ENCODE assay signal across 8 cellular contexts in the genomic region with DNA sequence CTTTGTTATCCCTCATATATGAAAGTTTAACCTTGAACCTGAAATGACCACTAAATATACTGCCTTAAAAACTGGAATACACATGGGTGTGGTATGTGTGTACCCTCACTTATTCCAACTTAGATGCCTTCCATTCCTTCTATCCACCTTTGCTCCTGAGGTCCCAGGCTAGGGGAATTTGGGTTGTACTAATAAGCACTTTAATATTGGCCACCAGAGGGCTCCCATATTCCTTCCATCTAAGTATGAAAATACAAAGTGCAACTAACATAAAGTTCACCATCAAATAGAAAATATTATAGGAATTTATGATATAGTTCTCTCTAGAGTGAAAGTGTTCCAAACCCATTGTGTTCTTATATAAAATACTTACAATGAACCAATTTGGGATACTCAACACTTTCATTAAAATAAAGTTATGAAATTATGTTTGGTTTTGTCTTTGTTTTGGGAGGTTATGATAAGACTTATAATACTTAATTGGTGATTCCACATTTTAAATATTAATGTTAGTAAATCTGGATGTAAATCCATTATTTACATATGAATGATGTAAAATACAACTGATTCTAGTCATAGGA.
A peak's percentile ranks its signal among the peaks of the same experiment; 100 is the strongest.
DNase-seq lines count a peak whose midpoint lies in the region; ATAC-seq, FAIRE-seq and TF ChIP-seq lines count a peak whose summit lies in the region.

No MANE protein-coding gene starts in this region.

- no peak overlapping the region for H3K27ac ChIP-seq in CD8-positive, alpha-beta T cell (ENCODE audit: low read depth, low read length)
- H3K27ac ChIP-seq in KMS-11 = no peak overlapping the region
- no peak overlapping the region for H3K27ac ChIP-seq in Peyer's patch
- H3K27ac ChIP-seq in H1 (ENCODE audit: low read depth, low read length) = no peak overlapping the region

- no peaks in the 10 kb centered on the region for H3K23me2 ChIP-seq in H1 (ENCODE audit: low read depth, low read length)

- no peak overlapping the region for H3K23ac ChIP-seq in H1 (ENCODE audit: insufficient read length)

- no peak for FAIRE-seq in H1 (lab: Jason Lieb, UNC)

- H3K4me3 Mint-ChIP-seq in CD8-positive, alpha-beta T cell = no peak overlapping the region

- H3K4me1 ChIP-seq in CD8-positive, alpha-beta T cell (ENCODE audit: insufficient read depth, low read length) = no peaks in the 10 kb centered on the region
- H3K4me1 ChIP-seq in KMS-11 (ENCODE audit: low read depth, poor library complexity, severe bottlenecking) (no peaks in the 10 kb centered on the region), Peyer's patch (no peaks in the 10 kb centered on the region), H1 (replicated peaks in 1 of 4; ENCODE audit: control insufficient read depth in 3 of 4, insufficient read depth in 4 of 4, low read length in 3 of 4) (peaks cover 0 to 8% (median 4%) of the 10 kb centered on the region in 4 experiments; a peak in 4 of 7 replicates)

- no peak overlapping the region for H4K5ac ChIP-seq in H1 (ENCODE audit: insufficient read length, low read depth, low read length)

- H3K18ac ChIP-seq in H1 (ENCODE audit: extremely low read depth, low read length) = no peak overlapping the region

- no peak overlapping the region for H2BK120ac ChIP-seq in H1 (replicated peaks; ENCODE audit: low read depth, low read length)

- H3K4ac ChIP-seq in H1 (replicated peaks; ENCODE audit: insufficient read length, low read depth, low read length) = no peak overlapping the region

- H3K79me1 ChIP-seq in H1 (ENCODE audit: low read depth, low read length) = no peaks in the 10 kb centered on the region

- TF ChIP-seq EP300 in H1 (IDR thresholded peaks at IDR 0.05; ENCODE audit: borderline replicate concordance in 1 of 2, low read depth in 2 of 2, low read length in 2 of 2) = no peak

- H3K27me3 ChIP-seq in CD8-positive, alpha-beta T cell (ENCODE audit: insufficient read depth, low read length) = no peaks in the 10 kb centered on the region
- H3K27me3 ChIP-seq in KMS-11 (ENCODE audit: insufficient read depth, low read depth) (no peaks in the 10 kb centered on the region), Peyer's patch (no peaks in the 10 kb centered on the region), H1 (replicated peaks in 1 of 4; ENCODE audit: control insufficient read depth in 3 of 4, extremely low read depth in 1 of 4, insufficient read depth in 3 of 4, low read length in 3 of 4) (no peaks in the 10 kb centered on the region)

- no peak overlapping the region for H2AFZ ChIP-seq in KMS-11 (ENCODE audit: low read depth)
- H2AFZ ChIP-seq in H1 (ENCODE audit: low read length) = no peak overlapping the region

- no peak overlapping the region for H4K91ac ChIP-seq in H1 (replicated peaks; ENCODE audit: insufficient read length, low read length)

- no peak overlapping the region for H3K9ac ChIP-seq in KMS-11
- no peak overlapping the region for H3K9ac ChIP-seq in H1 (replicated peaks in 1 of 4; ENCODE audit: extremely low read depth in 1 of 4, low read depth in 3 of 4, low read length in 3 of 4)

- H2BK20ac ChIP-seq in H1 (ENCODE audit: low read length) = no peak overlapping the region

- H3K27ac Mint-ChIP-seq in CD8-positive, alpha-beta T cell = no peak overlapping the region

- no peaks in the 10 kb centered on the region for H4K20me1 ChIP-seq in KMS-11 (ENCODE audit: insufficient read depth)
- H4K20me1 ChIP-seq in H1 (replicated peaks in 1 of 2; ENCODE audit: control insufficient read depth in 1 of 2, insufficient read depth in 2 of 2, low read length in 2 of 2) = no peaks in the 10 kb centered on the region

- no peak overlapping the region for H2AK5ac ChIP-seq in H1 (ENCODE audit: low read depth, low read length)

- POLR2A ChIA-PET in CD8-positive, alpha-beta T cell (lab: Charles Lee) = no interaction called here
- POLR2A ChIA-PET in H1 (lab: Charles Lee; ENCODE audit: partially characterized antibody) = no interaction called here

- ATAC-seq in CD8-positive, alpha-beta T cell = no peak
- ATAC-seq in GM18907 (IDR thresholded peaks at IDR 0.05; ENCODE audit: unreplicated experiment) (peak; percentile 73), HG03108 (IDR thresholded peaks at IDR 0.05; ENCODE audit: unreplicated experiment) (no peak), HG02973 (IDR thresholded peaks at IDR 0.05; ENCODE audit: unreplicated experiment) (no peak)

- H2BK5ac ChIP-seq in H1 (ENCODE audit: low read depth, low read length) = no peak overlapping the region

- intact Hi-C loops in CD8-positive, alpha-beta T cell (cut with DNase I, micrococcal nuclease) = loop anchor here (1.0 to 5.0 kb wide), 5 partner anchors 243 to 1043 kb away; no protein-coding TSS in a partner anchor

- CTCF ChIA-PET in CD8-positive, alpha-beta T cell (lab: Charles Lee) = interaction anchor here (0.6 to 1.1 kb wide), 4 partner anchors 191 to 243 kb away, joined by 3 to 9 read pairs (median 6); no protein-coding TSS in a partner anchor
- CTCF ChIA-PET in H1 (lab: Charles Lee; ENCODE audit: partially characterized antibody) = interaction anchor here (0.6 to 4.4 kb wide), 9 partner anchors 9 to 1002 kb away, joined by 3 to 25 read pairs (median 3); no protein-coding TSS in a partner anchor

- no peaks in the 10 kb centered on the region for H3K36me3 ChIP-seq in CD8-positive, alpha-beta T cell (ENCODE audit: insufficient read depth, low read length)
- H3K36me3 ChIP-seq in KMS-11 (ENCODE audit: insufficient read depth) = no peaks in the 10 kb centered on the region
- H3K36me3 ChIP-seq in Peyer's patch = no peaks in the 10 kb centered on the region
- H3K36me3 ChIP-seq in H1 (ENCODE audit: control insufficient read depth in 2 of 4, insufficient read depth in 4 of 4, low read length in 3 of 4) = no peaks in the 10 kb centered on the region

- H3K14ac ChIP-seq in H1 (ENCODE audit: insufficient read length) = no peak overlapping the region

- TF ChIP-seq CTCF in CD8-positive, alpha-beta T cell (IDR thresholded peaks at IDR 0.05) = peak; percentile 60
- peak; percentile 65 for TF ChIP-seq CTCF in KMS-11 (conservative IDR thresholded peaks at IDR 0.05; ENCODE audit: low read depth, low read length)
- TF ChIP-seq CTCF in Peyer's patch (IDR thresholded peaks at IDR 0.05) = peak; percentile 17 to 53 (median 42)
- TF ChIP-seq CTCF in H1 (IDR thresholded peaks at IDR 0.05; ENCODE audit: control extremely low read depth in 1 of 3, insufficient read depth in 1 of 3, low read depth in 1 of 3, low read length in 3 of 3) = peak in 2 of 3 experiments; percentile 37 to 41; a peak in 2 of 4 replicates

- TF ChIP-seq RAD21 in H1 (IDR thresholded peaks at IDR 0.05 in 1 of 2, conservative IDR thresholded peaks at IDR 0.05 in 1 of 2; ENCODE audit: low read depth in 2 of 2, low read length in 2 of 2) = peak; percentile 60 to 69

- no peak overlapping the region for H3K56ac ChIP-seq in H1 (replicated peaks; ENCODE audit: insufficient read length, low read depth, low read length)

- no peak overlapping the region for H3K4me2 ChIP-seq in KMS-11
- no peak overlapping the region for H3K4me2 ChIP-seq in H1 (ENCODE audit: insufficient read depth in 1 of 2, low read depth in 2 of 2, low read length in 2 of 2)

- peaks cover 6% of the 10 kb centered on the region for H3K27me3 Mint-ChIP-seq in CD8-positive, alpha-beta T cell (ENCODE audit: low read depth)

- H2BK12ac ChIP-seq in H1 (ENCODE audit: low read depth, low read length) = no peak overlapping the region

- H3K9me3 ChIP-seq in CD8-positive, alpha-beta T cell (ENCODE audit: low read length) = no peaks in the 10 kb centered on the region
- H3K9me3 ChIP-seq in Peyer's patch = no peaks in the 10 kb centered on the region
- H3K9me3 ChIP-seq in H1 (ENCODE audit: insufficient read depth in 2 of 2, low read depth in 1 of 2, low read length in 1 of 2) = no peaks in the 10 kb centered on the region

- no peaks in the 10 kb centered on the region for H3K36me3 Mint-ChIP-seq in CD8-positive, alpha-beta T cell

- TF ChIP-seq POLR2A in Peyer's patch (IDR thresholded peaks at IDR 0.05) (no peak), H1 (IDR thresholded peaks at IDR 0.05; ENCODE audit: control extremely low read depth in 1 of 2, low read depth in 2 of 2, low read length in 2 of 2) (no peak)

- no peak overlapping the region for H3K4me3 ChIP-seq in CD8-positive, alpha-beta T cell (ENCODE audit: low read depth, low read length)
- H3K4me3 ChIP-seq in KMS-11 (IDR thresholded peaks at IDR 0.05; ENCODE audit: insufficient read depth, low read depth, low read length) = no peak overlapping the region
- no peak overlapping the region for H3K4me3 ChIP-seq in Peyer's patch
- no peak overlapping the region for H3K4me3 ChIP-seq in H1 (ENCODE audit: extremely low read depth in 1 of 4, insufficient read depth in 2 of 4, low read depth in 3 of 4, low read length in 4 of 4)

- no peak overlapping the region for H4K8ac ChIP-seq in H1 (ENCODE audit: extremely low read depth, insufficient read depth, low read length)

- H3K79me2 ChIP-seq in KMS-11 (ENCODE audit: insufficient read depth, low read depth) (no peaks in the 10 kb centered on the region), H1 (ENCODE audit: control insufficient read depth in 1 of 2, insufficient read depth in 2 of 2, low read length in 2 of 2) (no peaks in the 10 kb centered on the region)

- H2BK15ac ChIP-seq in H1 (ENCODE audit: low read length) = no peak overlapping the region

- peaks cover 3% of the 10 kb centered on the region for H3K4me1 Mint-ChIP-seq in CD8-positive, alpha-beta T cell (ENCODE audit: low read depth)

- no peaks in the 10 kb centered on the region for H3K9me3 Mint-ChIP-seq in CD8-positive, alpha-beta T cell

- peak in 1 of 7 experiments; percentile 8 for DNase-seq in CD8-positive, alpha-beta T cell
- peak in 1 of 3 donors; percentile 22 for DNase-seq in Peyer's patch
- DNase-seq in H1 (ENCODE audit: low read depth in 1 of 2, low spot score in 2 of 2) = no peak
- peak; percentile 36 for DNase-seq in mucosa of gallbladder (ENCODE audit: low spot score)

TF ChIP-seq in H1, 55 proteins besides CTCF, POLR2A, EP300 and RAD21:
- TF ChIP-seq BRCA1 (IDR thresholded peaks at IDR 0.05; ENCODE audit: low read depth, low read length) = no peak
- TF ChIP-seq JUND (IDR thresholded peaks at IDR 0.05; ENCODE audit: low read length) = no peak
- no peak for TF ChIP-seq SIRT6 (IDR thresholded peaks at IDR 0.05; ENCODE audit: low read length)
- TF ChIP-seq TAF1 (IDR thresholded peaks at IDR 0.05; ENCODE audit: low read depth, low read length) = no peak
- TF ChIP-seq SRF (IDR thresholded peaks at IDR 0.05; ENCODE audit: low read depth, low read length) = no peak
- no peak for TF ChIP-seq SUZ12 (IDR thresholded peaks at IDR 0.05; ENCODE audit: low read length)
- TF ChIP-seq BCL11A (IDR thresholded peaks at IDR 0.05; ENCODE audit: low read depth in 2 of 2, low read length in 2 of 2) = no peak
- TF ChIP-seq RBBP5 (IDR thresholded peaks at IDR 0.05; ENCODE audit: borderline replicate concordance, low read depth, low read length) = no peak
- no peak for TF ChIP-seq TBP (IDR thresholded peaks at IDR 0.05; ENCODE audit: low read depth, low read length)
- no peak for TF ChIP-seq BACH1 (IDR thresholded peaks at IDR 0.05; ENCODE audit: low read length)
